1 cellular context compared by ENCODE assay signal in the genomic region with DNA sequence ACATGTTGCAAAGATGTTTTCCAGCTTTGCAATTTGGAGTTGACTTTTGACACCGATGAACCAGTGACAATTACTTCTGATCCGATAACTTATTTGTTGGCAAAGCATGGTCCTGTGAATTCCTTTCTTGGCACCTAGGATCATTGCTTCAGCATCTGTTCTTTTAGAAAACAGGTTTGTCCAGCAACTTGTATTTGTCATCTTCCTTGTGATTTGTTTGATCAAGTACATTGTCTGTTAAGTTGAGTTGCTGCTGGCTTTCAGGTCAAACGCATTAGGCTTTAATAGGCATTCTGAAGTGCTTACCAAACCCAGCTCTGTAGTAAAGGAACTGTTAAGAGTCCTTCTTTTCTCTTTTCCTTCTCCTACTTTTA.
TF ChIP-seq lines count a peak whose summit lies in the region.

No MANE protein-coding gene starts in this region.

TF ChIP-seq in HCT116, 20 proteins besides CTCF, POLR2A, EP300 and RAD21 (continued from another document):
- TF ChIP-seq, protein P1, sequence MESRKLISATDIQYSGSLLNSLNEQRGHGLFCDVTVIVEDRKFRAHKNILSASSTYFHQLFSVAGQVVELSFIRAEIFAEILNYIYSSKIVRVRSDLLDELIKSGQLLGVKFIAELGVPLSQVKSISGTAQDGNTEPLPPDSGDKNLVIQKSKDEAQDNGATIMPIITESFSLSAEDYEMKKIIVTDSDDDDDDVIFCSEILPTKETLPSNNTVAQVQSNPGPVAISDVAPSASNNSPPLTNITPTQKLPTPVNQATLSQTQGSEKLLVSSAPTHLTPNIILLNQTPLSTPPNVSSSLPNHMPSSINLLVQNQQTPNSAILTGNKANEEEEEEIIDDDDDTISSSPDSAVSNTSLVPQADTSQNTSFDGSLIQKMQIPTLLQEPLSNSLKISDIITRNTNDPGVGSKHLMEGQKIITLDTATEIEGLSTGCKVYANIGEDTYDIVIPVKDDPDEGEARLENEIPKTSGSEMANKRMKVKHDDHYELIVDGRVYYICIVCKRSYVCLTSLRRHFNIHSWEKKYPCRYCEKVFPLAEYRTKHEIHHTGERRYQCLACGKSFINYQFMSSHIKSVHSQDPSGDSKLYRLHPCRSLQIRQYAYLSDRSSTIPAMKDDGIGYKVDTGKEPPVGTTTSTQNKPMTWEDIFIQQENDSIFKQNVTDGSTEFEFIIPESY (IDR thresholded peaks at IDR 0.05; ENCODE audit: extremely low read depth, insufficient replicate concordance, low read length), result no peak
- TF ChIP-seq, protein P2, sequence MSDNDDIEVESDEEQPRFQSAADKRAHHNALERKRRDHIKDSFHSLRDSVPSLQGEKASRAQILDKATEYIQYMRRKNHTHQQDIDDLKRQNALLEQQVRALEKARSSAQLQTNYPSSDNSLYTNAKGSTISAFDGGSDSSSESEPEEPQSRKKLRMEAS (IDR thresholded peaks at IDR 0.05), result no peak
- no peak for TF ChIP-seq ZFX (IDR thresholded peaks at IDR 0.05)
- TF ChIP-seq ZNF274 (IDR thresholded peaks at IDR 0.05; ENCODE audit: low read depth, low read length), result no peak
- TF ChIP-seq, protein P3, sequence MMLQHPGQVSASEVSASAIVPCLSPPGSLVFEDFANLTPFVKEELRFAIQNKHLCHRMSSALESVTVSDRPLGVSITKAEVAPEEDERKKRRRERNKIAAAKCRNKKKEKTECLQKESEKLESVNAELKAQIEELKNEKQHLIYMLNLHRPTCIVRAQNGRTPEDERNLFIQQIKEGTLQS (IDR thresholded peaks at IDR 0.05), result no peak
- no peak for TF ChIP-seq SP1 (IDR thresholded peaks at IDR 0.05; ENCODE audit: low read depth)
